8 cellular contexts compared by ENCODE assay signal in the genomic region with DNA sequence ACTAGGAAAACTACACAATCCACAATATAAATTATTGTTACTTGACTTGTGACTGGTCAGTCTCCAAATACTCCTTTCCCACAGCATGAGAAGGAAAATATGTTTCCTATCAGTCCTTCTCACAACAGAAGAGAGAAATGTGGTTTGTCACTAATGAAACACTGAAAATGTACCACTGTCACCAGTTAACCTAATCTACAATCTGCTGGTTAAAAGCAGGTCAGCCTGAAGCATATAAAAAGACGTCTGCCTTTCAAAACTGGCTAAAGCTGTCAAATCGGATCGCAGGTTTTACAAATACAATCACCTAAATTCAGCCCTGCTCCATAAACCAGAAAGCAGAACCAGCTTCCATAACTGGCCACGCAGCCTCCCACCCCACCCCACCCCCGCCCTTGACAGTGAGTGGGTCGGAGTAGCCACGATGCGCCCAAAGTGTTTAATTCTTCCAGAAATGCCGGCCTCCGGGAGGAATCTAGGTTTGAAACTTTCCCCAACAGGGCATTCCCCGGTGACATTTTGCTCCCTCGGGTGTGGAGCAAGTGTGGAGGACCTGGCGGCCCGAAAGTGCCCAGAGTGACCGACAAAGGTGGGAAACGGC. TPM values are rescaled to one million over a fixed set of nuclear protein-coding genes. Genes with fewer than 3 reads are reported as not detected.
A peak's percentile ranks its signal among the peaks of the same experiment; 100 is the strongest.
DNase-seq lines count a peak whose midpoint lies in the region; ATAC-seq and TF ChIP-seq lines count a peak whose summit lies in the region.

No MANE protein-coding gene starts in this region.

- TF ChIP-seq CTCF in natural killer cell (IDR thresholded peaks at IDR 0.05): no peak

- DNase-seq in SKM-1 (lab: John Stamatoyannopoulos, UW; ENCODE audit: unreplicated experiment): peak; percentile 17
- no peak for DNase-seq in SKM-1 treated with dmso at 0.1 percent for 144 hours (lab: John Stamatoyannopoulos, UW; ENCODE audit: unreplicated experiment)
- peak; percentile 65 to 71 for DNase-seq in erythroblast (lab: John Stamatoyannopoulos, UW)
- peak; percentile 23 for DNase-seq in natural killer cell

- no peak for TF ChIP-seq POLR2A in erythroblast (IDR thresholded peaks at IDR 0.05; ENCODE audit: low read length)

- peaks cover 25% of the 10 kb centered on the region for H3K4me1 Mint-ChIP-seq in T-helper 1 cell treated with Interleukin-12 subunit alpha and Interleukin-12 subunit beta and Interleukin-4 antibody, amounts not matched to agents 30 μg/mL and 1 μg/mL, for 36 hours (ENCODE audit: low read depth)
- peaks cover 41% of the 10 kb centered on the region in 2 donors for H3K4me1 Mint-ChIP-seq in natural killer cell

- H3K27me3 Mint-ChIP-seq in T-helper 1 cell treated with Interleukin-12 subunit alpha and Interleukin-12 subunit beta and Interleukin-4 antibody, amounts not matched to agents 30 μg/mL and 1 μg/mL, for 36 hours (ENCODE audit: low read depth): peaks cover 4% of the 10 kb centered on the region
- no peaks in the 10 kb centered on the region for H3K27me3 Mint-ChIP-seq in natural killer cell (ENCODE audit: low read depth in 2 of 2)

- ATAC-seq in HG03108 (IDR thresholded peaks at IDR 0.05; ENCODE audit: unreplicated experiment) (peak; percentile 2), natural killer cell (peak in 2 of 3 donors; percentile 15 to 19), HG03469 (IDR thresholded peaks at IDR 0.05; ENCODE audit: unreplicated experiment) (no peak), GM21381 (IDR thresholded peaks at IDR 0.05; ENCODE audit: unreplicated experiment) (no peak)

- intact Hi-C loops in natural killer cell (cut with micrococcal nuclease): loop anchor here (1.0 kb wide), 1 partner anchor 24 kb away; no protein-coding TSS in a partner anchor

- no peaks in the 10 kb centered on the region for H3K9me3 Mint-ChIP-seq in T-helper 1 cell treated with Interleukin-12 subunit alpha and Interleukin-12 subunit beta and Interleukin-4 antibody, amounts not matched to agents 30 μg/mL and 1 μg/mL, for 36 hours
- H3K9me3 Mint-ChIP-seq in natural killer cell: no peaks in the 10 kb centered on the region

- H3K4me3 Mint-ChIP-seq in T-helper 1 cell treated with Interleukin-12 subunit alpha and Interleukin-12 subunit beta and Interleukin-4 antibody, amounts not matched to agents 30 μg/mL and 1 μg/mL, for 36 hours: peak overlapping the region; percentile 85
- H3K4me3 Mint-ChIP-seq in natural killer cell: peak overlapping the region; percentile 90

- H3K27ac Mint-ChIP-seq in T-helper 1 cell treated with Interleukin-12 subunit alpha and Interleukin-12 subunit beta and Interleukin-4 antibody, amounts not matched to agents 30 μg/mL and 1 μg/mL, for 36 hours: peak overlapping the region; percentile 72
- peak overlapping the region; percentile 85 to 90 for H3K27ac Mint-ChIP-seq in natural killer cell

- H3K36me3 Mint-ChIP-seq in T-helper 1 cell treated with Interleukin-12 subunit alpha and Interleukin-12 subunit beta and Interleukin-4 antibody, amounts not matched to agents 30 μg/mL and 1 μg/mL, for 36 hours (ENCODE audit: low read depth): peaks cover 11% of the 10 kb centered on the region
- H3K36me3 Mint-ChIP-seq in natural killer cell: no peaks in the 10 kb centered on the region

RNA-seq across cellular contexts. Expression of gene ETFA, which starts 0.7 kb away (rescaled TPM):
- total RNA-seq in natural killer cell: 10 to 100 TPM; 71.9 to 93.1 (median 79.8) TPM

RNA-seq across cellular contexts. Expression of gene ISL2, which starts 26.0 kb away (rescaled TPM):
- not detected for total RNA-seq in natural killer cell

Comparison
In these comparisons a context has a peak if more than half of its experiments do, and no peak if none do; other contexts are left out.
1. ATAC-seq: peak in HG03108 (single experiment) and natural killer cell (2 of 3); none in HG03469 (single experiment) and GM21381 (single experiment).